24 cellular contexts compared by ENCODE assay signal in genomic region chr14:68925373-68925772, GRCh38. TPM values are rescaled to one million over a fixed set of nuclear protein-coding genes. Genes with fewer than 3 reads are reported as not detected.
DNase-seq lines count a peak whose midpoint lies in the region; ATAC-seq, FAIRE-seq and TF ChIP-seq lines count a peak whose summit lies in the region.
"Had no signal": no experiment of that assay in that cellular context is flagged by ENCODE, and none has a peak within 500 bp of the region (broad histone marks: within the 10 kb centered on the region; RNA-seq: fewer than 3 reads in every experiment).

No MANE protein-coding gene starts in this region.

- dilution Hi-C loops in IMR-90 (cut with HindIII; ENCODE audit: low sequenced_read_pairs, unreplicated experiment): no loop called here

- H4K91ac ChIP-seq in IMR-90 (ENCODE audit: insufficient read depth, low read depth, low read length): no peak overlapping the region

- H2AK9ac ChIP-seq in IMR-90 (replicated peaks; ENCODE audit: low read depth, low read length, poor library complexity): no peak overlapping the region

- SMC1A ChIA-PET in GM12878 (lab: Charles Lee; ENCODE audit: uncharacterized antibody, unreplicated experiment): no interaction called here

- peaks cover 0 to 8% (median 6%) of the 10 kb centered on the region in 3 donors for H3K4me1 Mint-ChIP-seq in CD8-positive, alpha-beta memory T cell
- peaks cover 10 to 14% of the 10 kb centered on the region in 2 donors for H3K4me1 Mint-ChIP-seq in natural killer cell treated with Interleukin-12 subunit alpha and Interleukin-12 subunit beta and Interleukin-15 and Interleukin-18, amount 100 ng/mL, for 72 hours (ENCODE audit: low read depth in 2 of 2)
- H3K4me1 Mint-ChIP-seq: memory B cell had no signal

- peak overlapping the region; percentile 43; the same call in 1 of the 2 replicates for H2AK5ac ChIP-seq in IMR-90 (ENCODE audit: low read depth, low read length)

- peaks cover 5 to 18% (median 15%) of the 10 kb centered on the region in 5 donors for H3K9me3 Mint-ChIP-seq in CD8-positive, alpha-beta memory T cell
- peaks cover 7% of the 10 kb centered on the region for H3K9me3 Mint-ChIP-seq in natural killer cell treated with Interleukin-12 subunit alpha and Interleukin-12 subunit beta and Interleukin-15 and Interleukin-18, amount 100 ng/mL, for 72 hours

- H3K18ac ChIP-seq in IMR-90 (ENCODE audit: low read depth, low read length): no peak overlapping the region

- H3K4me2 ChIP-seq in IMR-90 (ENCODE audit: low read depth, low read length) (no peak overlapping the region), GM12878 (ENCODE audit: control insufficient read depth, insufficient read depth) (no peak overlapping the region)

- H2BK20ac ChIP-seq in IMR-90 (ENCODE audit: low read depth, low read length): no peak overlapping the region

- no peak overlapping the region for H2BK120ac ChIP-seq in IMR-90 (ENCODE audit: low read depth, low read length)

- H2BK15ac ChIP-seq in IMR-90 (ENCODE audit: low read depth, low read length): no peak overlapping the region

- no peak for DNase-seq in IMR-90
- no peak for DNase-seq in GM12878 (ENCODE audit: low read depth, low spot score)
- no peak for DNase-seq in right atrium auricular region (ENCODE audit: low spot score)
- no peak for DNase-seq in spleen
- DNase-seq in CD8-positive, alpha-beta memory T cell: no peak
- DNase-seq in natural killer cell treated with Interleukin-12 subunit alpha and Interleukin-12 subunit beta and Interleukin-15 and Interleukin-18, amount 100 ng/mL, for 72 hours (ENCODE audit: low spot score): no peak
- DNase-seq: activated CD4-positive, alpha-beta T cell treated with anti-CD3 and anti-CD28 coated beads, Interleukin-2, amount 10 ng/mL, durations not matched to agents 24 days and 14 days; activated CD8-positive, alpha-beta memory T cell treated with anti-CD3 and anti-CD28 coated beads, Interleukin-2, amount 50 U/mL, for 4 hours; activated effector memory CD4-positive, alpha-beta T cell treated with Interleukin-2 at 50 U/mL for 16 hours; DMS53; foreskin melanocyte; GDM1; Karpas-422; kidney; natural killer cell; NCI-H1048; NCI-H187; NCI-H526 treated with DMSO at 0.1 percent for 48 hours; RPMI8226 had no signal

- H4K20me1 ChIP-seq in IMR-90 (ENCODE audit: insufficient read depth, low read length): peaks cover 100% of the 10 kb centered on the region
- H4K20me1 ChIP-seq in GM12878 (ENCODE audit: control insufficient read depth, insufficient read depth): no peaks in the 10 kb centered on the region

- H2AFZ ChIP-seq in IMR-90 (replicated peaks; ENCODE audit: low read length, poor library complexity) (no peak overlapping the region), GM12878 (ENCODE audit: control insufficient read depth, low read depth, low read length) (no peak overlapping the region)

- FAIRE-seq in GM12878 (lab: Jason Lieb, UNC): peak; percentile 49
- FAIRE-seq: bronchial epithelial cell, kidney had no signal

- no peak overlapping the region for H3K27ac Mint-ChIP-seq in CD8-positive, alpha-beta memory T cell
- H3K27ac Mint-ChIP-seq in natural killer cell treated with Interleukin-12 subunit alpha and Interleukin-12 subunit beta and Interleukin-15 and Interleukin-18, amount 100 ng/mL, for 72 hours: no peak overlapping the region
- H3K27ac Mint-ChIP-seq: memory B cell; natural killer cell; T-helper 2 cell treated with Interferon-gamma antibody and Interleukin-4, amounts not matched to agents 5 μg/mL and 100 μg/mL, for 36 hours had no signal

- in situ Hi-C loops in IMR-90 (cut with MboI; ENCODE audit: low sequenced_read_pairs) (no loop called here), GM12878 (cut with MboI) (no loop called here)

- intact Hi-C loops in IMR-90 (cut with micrococcal nuclease): no loop called here
- intact Hi-C loops in GM12878 (cut with micrococcal nuclease; ENCODE audit: unreplicated experiment): no loop called here
- intact Hi-C loops in spleen (cut with DNase I; ENCODE audit: low total_unique reads): no loop called here

- H3K27me3 ChIP-seq in IMR-90 (ENCODE audit: control insufficient read depth, insufficient read depth, low read length) (no peaks in the 10 kb centered on the region), GM12878 (replicated peaks in 1 of 2; ENCODE audit: control insufficient read depth in 2 of 2, insufficient read depth in 2 of 2, low read length in 1 of 2) (no peaks in the 10 kb centered on the region), right atrium auricular region (no peaks in the 10 kb centered on the region), spleen (replicated peaks in 1 of 7) (peaks cover 0 to 32% (median 0%) of the 10 kb centered on the region in 7 donors)
- no peaks in the 10 kb centered on the region for H3K27me3 ChIP-seq in CD8-positive, alpha-beta memory T cell (ENCODE audit: insufficient read depth, low read length, poor library complexity, severe bottlenecking)

- no peak overlapping the region; the same call in 1 of the 2 replicates for H3K23ac ChIP-seq in IMR-90 (ENCODE audit: low read depth, low read length)

- H3K27me3 Mint-ChIP-seq in CD8-positive, alpha-beta memory T cell: peaks cover 1 to 17% of the 10 kb centered on the region in 2 donors
- no peaks in the 10 kb centered on the region for H3K27me3 Mint-ChIP-seq in natural killer cell treated with Interleukin-12 subunit alpha and Interleukin-12 subunit beta and Interleukin-15 and Interleukin-18, amount 100 ng/mL, for 72 hours
- H3K27me3 Mint-ChIP-seq: activated CD4-positive, alpha-beta T cell treated with anti-CD3 and anti-CD28 coated beads, Interleukin-2, amount 10 ng/mL, durations not matched to agents 24 days and 14 days had no signal

- no peak overlapping the region for H3K56ac ChIP-seq in IMR-90 (ENCODE audit: extremely low read depth, insufficient read depth, low read length)

- no peak for TF ChIP-seq POLR2A in IMR-90 (IDR thresholded peaks at IDR 0.05; ENCODE audit: low read depth, low read length)
- TF ChIP-seq POLR2A in GM12878 (IDR thresholded peaks at IDR 0.05; ENCODE audit: low read depth, low read length): no peak
- TF ChIP-seq POLR2A in spleen (IDR thresholded peaks at IDR 0.05): no peak

- peaks cover 63% of the 10 kb centered on the region for H3K9me1 ChIP-seq in IMR-90 (ENCODE audit: insufficient read depth, low read length)

- ATAC-seq in IMR-90 (ENCODE audit: low read depth) (no peak), GM12878 (no peak), GM21390 (IDR thresholded peaks at IDR 0.05; ENCODE audit: unreplicated experiment) (no peak)
- ATAC-seq in natural killer cell treated with Interleukin-12 subunit alpha and Interleukin-12 subunit beta and Interleukin-15 and Interleukin-18, amount 100 ng/mL, for 72 hours: no peak
- ATAC-seq: natural killer cell had no signal

- TF ChIP-seq RAD21 in IMR-90 (IDR thresholded peaks at IDR 0.05; ENCODE audit: low read length): no peak
- TF ChIP-seq RAD21 in GM12878 (IDR thresholded peaks at IDR 0.05; ENCODE audit: insufficient read depth, low read depth, low read length): no peak

- H3K4me1 ChIP-seq in IMR-90 (ENCODE audit: control insufficient read depth, insufficient read depth, low read length): peaks cover 55% of the 10 kb centered on the region
- no peaks in the 10 kb centered on the region for H3K4me1 ChIP-seq in GM12878 (ENCODE audit: control insufficient read depth, insufficient read depth, low read length)
- peaks cover 0 to 61% of the 10 kb centered on the region in 2 donors for H3K4me1 ChIP-seq in right atrium auricular region
- H3K4me1 ChIP-seq in spleen: peaks cover 0 to 79% (median 30%) of the 10 kb centered on the region in 6 donors
- H3K4me1 ChIP-seq in CD8-positive, alpha-beta memory T cell (ENCODE audit: insufficient read depth, low read length): peaks cover 48% of the 10 kb centered on the region

- H4K8ac ChIP-seq in IMR-90 (ENCODE audit: low read depth in 2 of 2, low read length in 2 of 2): no peak overlapping the region

- WGBS in IMR-90 (ENCODE audit: extremely low coverage in 2 of 2, insufficient read length in 1 of 2), 2 experiments: 100% methylated on average over 5 of the region's 10 CpGs; no CpG with 5 or more reads in 1 of the 2 experiments
- WGBS in GM12878 (ENCODE audit: insufficient coverage, insufficient replicate concordance, low lambda C conversion rate, missing lambda C conversion rate): 76% methylated on average over 10 of the region's 10 CpGs
- WGBS in spleen, 5 donors: 92 to 97% (median 95%) methylated on average over 10 of the region's 10 CpGs

- TF ChIP-seq CTCF in IMR-90 (conservative IDR thresholded peaks at IDR 0.05; ENCODE audit: low read depth, low read length): no peak
- no peak for TF ChIP-seq CTCF in GM12878 (IDR thresholded peaks at IDR 0.05 in 2 of 3, conservative IDR thresholded peaks at IDR 0.05 in 1 of 3; ENCODE audit: control insufficient read depth in 2 of 3, extremely low read depth in 1 of 3, insufficient read depth in 1 of 3, low read depth in 3 of 3, low read length in 3 of 3)
- TF ChIP-seq CTCF in right atrium auricular region (IDR thresholded peaks at IDR 0.05): no peak
- TF ChIP-seq CTCF in spleen (IDR thresholded peaks at IDR 0.05 in 8 of 11, conservative IDR thresholded peaks at IDR 0.05 in 3 of 11): no peak

- H2BK5ac ChIP-seq in IMR-90 (ENCODE audit: low read depth, low read length, poor library complexity, severe bottlenecking): no peak overlapping the region

- H3K4ac ChIP-seq in IMR-90 (ENCODE audit: low read depth, low read length): no peak overlapping the region

- H4K5ac ChIP-seq in IMR-90 (ENCODE audit: low read depth, low read length): no peak overlapping the region

- H3K79me2 ChIP-seq in GM12878 (ENCODE audit: control insufficient read depth, insufficient read depth, low read length): no peaks in the 10 kb centered on the region

- H3K36me3 ChIP-seq in IMR-90 (ENCODE audit: control insufficient read depth, insufficient read depth, low read length) (peaks cover 67% of the 10 kb centered on the region), GM12878 (ENCODE audit: control insufficient read depth in 2 of 2, insufficient read depth in 2 of 2, low read length in 1 of 2) (no peaks in the 10 kb centered on the region), right atrium auricular region (peaks cover 35% of the 10 kb centered on the region), spleen (peaks cover 0 to 45% (median 7%) of the 10 kb centered on the region in 6 donors)
- peaks cover 3% of the 10 kb centered on the region for H3K36me3 ChIP-seq in CD8-positive, alpha-beta memory T cell (ENCODE audit: insufficient read depth, low read length)

- H3K9me3 ChIP-seq in IMR-90 (ENCODE audit: control insufficient read depth, insufficient read depth, low read length) (no peaks in the 10 kb centered on the region), GM12878 (replicated peaks; ENCODE audit: control insufficient read depth, insufficient read depth, low read length) (peaks cover 2% of the 10 kb centered on the region; the same call in 2 of the 3 replicates), right atrium auricular region (no peaks in the 10 kb centered on the region), spleen (peaks cover 0 to 19% (median 12%) of the 10 kb centered on the region in 8 donors)
- peaks cover 8% of the 10 kb centered on the region for H3K9me3 ChIP-seq in CD8-positive, alpha-beta memory T cell (ENCODE audit: low read length)

- H3K14ac ChIP-seq in IMR-90 (replicated peaks; ENCODE audit: low read depth, low read length): no peak overlapping the region

- H3K27ac ChIP-seq in IMR-90 (ENCODE audit: insufficient read depth, low read length): 0 out of 2 replicates have a peak overlapping the region, but pooled peaks have one; percentile 1
- no peak overlapping the region for H3K27ac ChIP-seq in GM12878 (ENCODE audit: control insufficient read depth, insufficient read depth)
- H3K27ac ChIP-seq in right atrium auricular region: peak overlapping the region; percentile 66 to 79
- peak overlapping the region in 6 of 8 donors; percentile 41 to 92 (median 86) for H3K27ac ChIP-seq in spleen
- no peak overlapping the region for H3K27ac ChIP-seq in CD8-positive, alpha-beta memory T cell (ENCODE audit: low read depth, low read length)
- H3K27ac ChIP-seq: VCaP had no signal

- H3K9ac ChIP-seq in IMR-90 (ENCODE audit: low read depth, low read length) (no peak overlapping the region), GM12878 (ENCODE audit: control insufficient read depth, insufficient read depth, low read length) (no peak overlapping the region)

- BruUV-seq in IMR-90 (replicated peaks; lab: Mats Ljungman, UMichigan) (no TSS peak), GM12878 (replicated peaks; lab: Mats Ljungman, UMichigan) (no TSS peak)

- CTCF ChIA-PET in IMR-90 (lab: Yijun Ruan, JAX): interaction anchor here (0.8 kb wide), 1 partner anchor 165 kb away, joined by 3 read pairs; no protein-coding TSS in a partner anchor
- CTCF ChIA-PET in GM12878 (lab: Yijun Ruan, JAX): interaction anchor here (1.1 to 1.7 kb wide), 7 partner anchors 10 to 166 kb away, joined by 3 to 8 read pairs (median 3); no protein-coding TSS in a partner anchor
- CTCF ChIA-PET in CD8-positive, alpha-beta memory T cell (lab: Charles Lee): interaction anchor here (1.9 kb wide), 1 partner anchor 14 kb away, joined by 7 read pairs; no protein-coding TSS in a partner anchor

- POLR2A ChIA-PET in IMR-90 (lab: Charles Lee; ENCODE audit: unreplicated experiment): no interaction called here
- POLR2A ChIA-PET in GM12878 (lab: Charles Lee): no interaction called here
- POLR2A ChIA-PET in CD8-positive, alpha-beta memory T cell (lab: Charles Lee): interaction anchor here (0.7 kb wide), 1 partner anchor 997 kb away, joined by 8 read pairs; no protein-coding TSS in a partner anchor

- H3K36me3 Mint-ChIP-seq in CD8-positive, alpha-beta memory T cell: peaks cover 6 to 29% (median 7%) of the 10 kb centered on the region in 3 donors
- peaks cover 20% of the 10 kb centered on the region for H3K36me3 Mint-ChIP-seq in natural killer cell treated with Interleukin-12 subunit alpha and Interleukin-12 subunit beta and Interleukin-15 and Interleukin-18, amount 100 ng/mL, for 72 hours

- RAD21 ChIA-PET in GM12878 (lab: Charles Lee; ENCODE audit: unreplicated experiment): no interaction called here

- H3K79me1 ChIP-seq in IMR-90 (ENCODE audit: low read depth in 1 of 2, low read length in 2 of 2): peaks cover 7 to 96% of the 10 kb centered on the region in 2 experiments; a peak in 3 of 4 replicates

- H3K4me3 Mint-ChIP-seq in CD8-positive, alpha-beta memory T cell: no peak overlapping the region
- H3K4me3 Mint-ChIP-seq in natural killer cell treated with Interleukin-12 subunit alpha and Interleukin-12 subunit beta and Interleukin-15 and Interleukin-18, amount 100 ng/mL, for 72 hours: no peak overlapping the region
- H3K4me3 Mint-ChIP-seq: activated CD4-positive, alpha-beta T cell treated with anti-CD3 and anti-CD28 coated beads, Interleukin-2, amount 10 ng/mL, durations not matched to agents 24 days and 14 days; memory B cell; natural killer cell; T-helper 2 cell treated with Interferon-gamma antibody and Interleukin-4, amounts not matched to agents 5 μg/mL and 100 μg/mL, for 36 hours had no signal

- no peak for TF ChIP-seq EP300 in GM12878 (IDR thresholded peaks at IDR 0.05; ENCODE audit: borderline replicate concordance in 1 of 2, control insufficient read depth in 1 of 2, low read depth in 2 of 2, low read length in 2 of 2)

- no peak overlapping the region for H3K4me3 ChIP-seq in IMR-90 (ENCODE audit: insufficient read depth, low read depth, low read length)
- no peak overlapping the region for H3K4me3 ChIP-seq in GM12878
- H3K4me3 ChIP-seq in right atrium auricular region: no peak overlapping the region
- H3K4me3 ChIP-seq in spleen: no peak overlapping the region
- no peak overlapping the region for H3K4me3 ChIP-seq in CD8-positive, alpha-beta memory T cell (ENCODE audit: low read length)

RNA-seq across cellular contexts. Expression of gene ACTN1, which starts 53.7 kb away (rescaled TPM):
- total RNA-seq in IMR-90 (2012; rRNA removed): 648 and 684 TPM in 2 replicates
- 766 and 895 TPM in 2 replicates for polyA plus RNA-seq in IMR-90 (2012; rRNA removed)
- 676 and 750 TPM in 2 replicates for polyA plus RNA-seq in IMR-90 (2012; cell fraction: cytosol; rRNA removed)
- 1,803 and 1,926 TPM in 2 replicates for polyA plus RNA-seq in IMR-90 (2012; cell fraction: nucleus; rRNA removed; ENCODE audit: low replicate concordance)
- 9.5 and 9.9 TPM in 2 replicates for total RNA-seq in GM12878 (2013; cell fraction: nucleolus; rRNA removed)
- total RNA-seq in GM12878 (2014; rRNA removed): 2.2 and 3.3 TPM in 2 replicates
- 1.2 and 1.9 TPM in 2 replicates for total RNA-seq in GM12878 (2014; rRNA removed; fragmentation: Illumina TruSeq; extraction: Trizol)
- 3.8 and 5.7 TPM in 2 replicates for total RNA-seq in GM12878 (2021)
- polyA plus RNA-seq in GM12878 (2011; ENCODE audit: low read depth): 0.75 TPM
- 18.5 and 39.4 TPM in 2 replicates for polyA plus RNA-seq in GM12878 (2011; rRNA removed)
- 38.6 and 49.2 TPM in 2 replicates for polyA plus RNA-seq in GM12878 (2011; cell fraction: cytosol; rRNA removed)
- polyA plus RNA-seq in GM12878 (2011; cell fraction: nucleus; rRNA removed): 44.2 and 85.1 TPM in 2 replicates
- polyA plus RNA-seq in GM12878 (2012): 2.0 and 3.2 TPM in 2 replicates
- polyA plus RNA-seq in GM12878 (2014; fragmentation: Illumina TruSeq; extraction: Trizol): 2.4 and 5.0 TPM in 2 replicates
- polyA plus RNA-seq in GM12878 (2014; fragmentation: Nextera tagmentation; extraction: Ambion mirVana): under 1 TPM; 0.14 to 0.51 TPM
- 2.8 and 3.1 TPM in 2 replicates for polyA plus RNA-seq in GM12878 (2014; rRNA removed)
- 1 to 10 TPM; 3.0 to 3.1 TPM for polyA plus RNA-seq in GM12878 (2016; fragmentation: Nextera tagmentation; extraction: Ambion mirVana)
- polyA minus RNA-seq in GM12878 (2011; rRNA and poly(A)+ RNA removed): 44.8 and 47.7 TPM in 2 replicates
- polyA minus RNA-seq in GM12878 (2011; cell fraction: cytosol; rRNA and poly(A)+ RNA removed): 39.7 and 40.4 TPM in 2 replicates
- 21.0 and 44.7 TPM in 2 replicates for polyA minus RNA-seq in GM12878 (2011; cell fraction: nucleus; rRNA and poly(A)+ RNA removed)
- 100 to 1,000 TPM; 170 to 316 TPM for total RNA-seq in right atrium auricular region
- 100 to 1,000 TPM in 5 of 7 donors, 10 to 100 TPM in 2; 87.3 to 315 (median 121) TPM for total RNA-seq in spleen
- 10 to 100 TPM; 15.4 to 33.0 (median 26.0) TPM for polyA plus RNA-seq in spleen
- total RNA-seq in CD8-positive, alpha-beta memory T cell: 10 to 100 TPM; 52.7 to 53.3 TPM
- 47.4 TPM for polyA plus RNA-seq in CD8-positive, alpha-beta memory T cell
- total RNA-seq in natural killer cell treated with Interleukin-12 subunit alpha and Interleukin-12 subunit beta and Interleukin-15 and Interleukin-18, amount 100 ng/mL, for 72 hours: 100 to 1,000 TPM in 1 of 2 donors, 10 to 100 TPM in 1; 40.1 to 124 TPM

Comparison
In these comparisons a context has a peak if more than half of its experiments do, and no peak if none do; other contexts are left out.
1. H3K27ac ChIP-seq: peak in IMR-90 (single experiment), right atrium auricular region (2 of 2) and spleen (6 of 8); none in GM12878 (single experiment) and CD8-positive, alpha-beta memory T cell (single experiment).